ENCODE assay signal across 1 cellular context in genomic region chr13:24217601-24218281, GRCh38.
A peak's percentile ranks its signal among the peaks of the same experiment; 100 is the strongest.
TF ChIP-seq lines count a peak whose summit lies in the region.

No MANE protein-coding gene starts in this region.

TF ChIP-seq in HepG2, 621 proteins besides CTCF, POLR2A, EP300 and RAD21 (continued from another document and continues in another):
- TF ChIP-seq KLF16 (CRISPR knock-in tag; IDR thresholded peaks at IDR 0.05) (peak in 1 of 2 experiments; percentile 43; a peak in 1 of 4 replicates), ZNF691 (CRISPR knock-in tag; IDR thresholded peaks at IDR 0.05; ENCODE audit: borderline replicate concordance, low read depth) (peak; percentile 46; the same call in 1 of the 2 replicates), ZNF343 (CRISPR knock-in tag; IDR thresholded peaks at IDR 0.05) (no peak), CEBPB (IDR thresholded peaks at IDR 0.05; ENCODE audit: borderline replicate concordance, low read depth, low read length) (no peak), FOXA3 (CRISPR knock-in tag; IDR thresholded peaks at IDR 0.05) (peak; percentile 73), REPIN1 (CRISPR knock-in tag; IDR thresholded peaks at IDR 0.05; ENCODE audit: borderline replicate concordance, low read depth) (peak; percentile 33; the same call in 1 of the 2 replicates), MAFG (CRISPR knock-in tag; IDR thresholded peaks at IDR 0.05) (no peak), ZNF605 (CRISPR knock-in tag; IDR thresholded peaks at IDR 0.05) (0 out of 2 replicates have a peak, but pooled peaks have one; percentile 61), MYPOP (CRISPR knock-in tag; IDR thresholded peaks at IDR 0.05) (peak; percentile 68; the same call in 1 of the 2 replicates), NR0B2 (CRISPR knock-in tag; IDR thresholded peaks at IDR 0.05) (no peak), ZFX (CRISPR knock-in tag; IDR thresholded peaks at IDR 0.05; ENCODE audit: low read depth) (0 out of 2 replicates have a peak, but pooled peaks have one; percentile 17), ZNF556 (CRISPR knock-in tag; IDR thresholded peaks at IDR 0.05; ENCODE audit: borderline replicate concordance) (0 out of 2 replicates have a peak, but pooled peaks have one; percentile 50), FOSL2 (CRISPR knock-in tag; IDR thresholded peaks at IDR 0.05) (peak; percentile 37), NFKBIZ (CRISPR knock-in tag; IDR thresholded peaks at IDR 0.05) (0 out of 2 replicates have a peak, but pooled peaks have one; percentile 66), ATF3 (CRISPR knock-in tag; IDR thresholded peaks at IDR 0.05) (no peak), ETV6 (CRISPR knock-in tag; conservative IDR thresholded peaks at IDR 0.05) (no peak), CSRNP2 (CRISPR knock-in tag; conservative IDR thresholded peaks at IDR 0.05; ENCODE audit: low read depth) (no peak), ZNF382 (CRISPR knock-in tag; IDR thresholded peaks at IDR 0.05; ENCODE audit: borderline replicate concordance) (no peak), ELF3 (CRISPR knock-in tag; IDR thresholded peaks at IDR 0.05) (peak; percentile 97), GLI4 (CRISPR knock-in tag; IDR thresholded peaks at IDR 0.05; ENCODE audit: borderline replicate concordance) (no peak), ISL2 (CRISPR knock-in tag; IDR thresholded peaks at IDR 0.05) (0 out of 2 replicates have a peak, but pooled peaks have one; percentile 32), HOMEZ (CRISPR knock-in tag; IDR thresholded peaks at IDR 0.05; ENCODE audit: low read depth) (peak; percentile 62; the same call in 1 of the 2 replicates), SRY (CRISPR knock-in tag; IDR thresholded peaks at IDR 0.05) (0 out of 2 replicates have a peak, but pooled peaks have one; percentile 63), ZNF839 (CRISPR knock-in tag; IDR thresholded peaks at IDR 0.05; ENCODE audit: borderline replicate concordance) (no peak), DMAP1 (CRISPR knock-in tag; IDR thresholded peaks at IDR 0.05) (0 out of 2 replicates have a peak, but pooled peaks have one; percentile 24), PAX8 (CRISPR knock-in tag; IDR thresholded peaks at IDR 0.05; ENCODE audit: borderline replicate concordance) (no peak), FOXK1 (CRISPR knock-in tag; IDR thresholded peaks at IDR 0.05; ENCODE audit: borderline replicate concordance, low read depth) (peak; percentile 79), GATAD2A (CRISPR knock-in tag; IDR thresholded peaks at IDR 0.05) (peak; percentile 62; the same call in 1 of the 2 replicates), ZBTB34 (CRISPR knock-in tag; IDR thresholded peaks at IDR 0.05) (peak; percentile 57; the same call in 1 of the 2 replicates), ZBTB20 (CRISPR knock-in tag; IDR thresholded peaks at IDR 0.05; ENCODE audit: borderline replicate concordance, low read depth) (0 out of 2 replicates have a peak, but pooled peaks have one; percentile 34), MYC (CRISPR knock-in tag; IDR thresholded peaks at IDR 0.05; ENCODE audit: borderline replicate concordance) (peak; percentile 75), FOXO4 (CRISPR knock-in tag; conservative IDR thresholded peaks at IDR 0.05) (no peak), BORCS8-MEF2B (CRISPR knock-in tag; IDR thresholded peaks at IDR 0.05) (peak; percentile 71; the same call in 1 of the 2 replicates), TFDP1 (CRISPR knock-in tag; IDR thresholded peaks at IDR 0.05; ENCODE audit: borderline replicate concordance) (no peak), ATAD3A (CRISPR knock-in tag; IDR thresholded peaks at IDR 0.05) (no peak), TRIM24 (CRISPR knock-in tag; IDR thresholded peaks at IDR 0.05) (no peak), GABPA (IDR thresholded peaks at IDR 0.05; ENCODE audit: low read depth, low read length) (no peak), GABPA (CRISPR knock-in tag; IDR thresholded peaks at IDR 0.05; ENCODE audit: low read depth) (peak; percentile 61), SNRNP70 (IDR thresholded peaks at IDR 0.05; ENCODE audit: low read depth, low read length) (no peak), POGZ (CRISPR knock-in tag; IDR thresholded peaks at IDR 0.05) (0 out of 2 replicates have a peak, but pooled peaks have one; percentile 36), TARDBP (CRISPR knock-in tag; IDR thresholded peaks at IDR 0.05) (peak; percentile 43; the same call in 1 of the 2 replicates), IRF2 (CRISPR knock-in tag; IDR thresholded peaks at IDR 0.05) (peak; percentile 72; the same call in 1 of the 2 replicates), ZNF224 (CRISPR knock-in tag; IDR thresholded peaks at IDR 0.05) (no peak; the same call in 1 of the 2 replicates), ZNF138 (CRISPR knock-in tag; IDR thresholded peaks at IDR 0.05; ENCODE audit: low read depth) (no peak), MED1 (CRISPR knock-in tag; IDR thresholded peaks at IDR 0.05) (peak; percentile 84), FOXP1 (IDR thresholded peaks at IDR 0.05) (peak; percentile 71), FOXP1 (CRISPR knock-in tag; IDR thresholded peaks at IDR 0.05) (peak; percentile 87), FOXP4 (CRISPR knock-in tag; IDR thresholded peaks at IDR 0.05) (peak; percentile 90), NR2F6 (IDR thresholded peaks at IDR 0.05) (no peak), NR2F6 (CRISPR knock-in tag; IDR thresholded peaks at IDR 0.05) (peak; percentile 53), HOXA5 (CRISPR knock-in tag; IDR thresholded peaks at IDR 0.05) (no peak), CCAR2 (optimal IDR thresholded peaks at IDR 0.05; ENCODE audit: low read depth, low read length) (no peak), THAP9 (CRISPR knock-in tag; IDR thresholded peaks at IDR 0.05; ENCODE audit: borderline replicate concordance) (peak; percentile 36; the same call in 1 of the 2 replicates), HNF4G (IDR thresholded peaks at IDR 0.05; ENCODE audit: borderline replicate concordance, low read depth, low read length) (peak; percentile 33; the same call in 1 of the 2 replicates), HNF4G (CRISPR knock-in tag; IDR thresholded peaks at IDR 0.05; ENCODE audit: borderline replicate concordance, low read depth) (no peak; the same call in 1 of the 2 replicates)
